Comparison of ENCODE assay signal across 1 cellular context in genomic region chr17:32302860-32303649, GRCh38.
A peak's percentile ranks its signal among the peaks of the same experiment; 100 is the strongest.
TF ChIP-seq lines count a peak whose summit lies in the region.

No MANE protein-coding gene starts in this region.

TF ChIP-seq in HepG2, 621 proteins besides CTCF, POLR2A, EP300 and RAD21 (continued from another document):
- TF ChIP-seq ATF5 (CRISPR knock-in tag; IDR thresholded peaks at IDR 0.05; ENCODE audit: low read depth) (no peak), HOXA7 (CRISPR knock-in tag; IDR thresholded peaks at IDR 0.05) (no peak), ZNF33A (CRISPR knock-in tag; IDR thresholded peaks at IDR 0.05; ENCODE audit: borderline replicate concordance) (no peak), RELA (CRISPR knock-in tag; IDR thresholded peaks at IDR 0.05) (0 out of 2 replicates have a peak, but pooled peaks have one; percentile 48), AKAP8 (CRISPR knock-in tag; IDR thresholded peaks at IDR 0.05) (no peak), NFIC (IDR thresholded peaks at IDR 0.05; ENCODE audit: low read length) (peak; percentile 52; the same call in 1 of the 2 replicates), NFE2L1 (CRISPR knock-in tag; IDR thresholded peaks at IDR 0.05; ENCODE audit: borderline replicate concordance) (no peak), ONECUT2 (CRISPR knock-in tag; IDR thresholded peaks at IDR 0.05) (no peak), ZNF691 (CRISPR knock-in tag; IDR thresholded peaks at IDR 0.05; ENCODE audit: borderline replicate concordance, low read depth) (peak; percentile 57; the same call in 1 of the 2 replicates), RFX3 (CRISPR knock-in tag; IDR thresholded peaks at IDR 0.05) (no peak), ZNF788 (CRISPR knock-in tag; IDR thresholded peaks at IDR 0.05; ENCODE audit: borderline replicate concordance) (peak; percentile 41; the same call in 1 of the 2 replicates), ZNF512 (CRISPR knock-in tag; IDR thresholded peaks at IDR 0.05) (no peak), ZNF331 (CRISPR knock-in tag; IDR thresholded peaks at IDR 0.05) (peak; percentile 59), ZNF644 (CRISPR knock-in tag; IDR thresholded peaks at IDR 0.05; ENCODE audit: low read depth) (peak; percentile 47; the same call in 1 of the 2 replicates), LCORL (IDR thresholded peaks at IDR 0.05) (no peak), LCORL (CRISPR knock-in tag; IDR thresholded peaks at IDR 0.05) (peak; percentile 89), ZNF205 (CRISPR knock-in tag; IDR thresholded peaks at IDR 0.05) (peak; percentile 79; the same call in 1 of the 2 replicates), MED8 (CRISPR knock-in tag; IDR thresholded peaks at IDR 0.05; ENCODE audit: insufficient replicate concordance) (peak; percentile 56), FOXP1 (IDR thresholded peaks at IDR 0.05) (no peak), FOXP1 (CRISPR knock-in tag; IDR thresholded peaks at IDR 0.05) (peak; percentile 40; the same call in 1 of the 2 replicates), SALL1 (CRISPR knock-in tag; IDR thresholded peaks at IDR 0.05) (peak; percentile 91), PITX1 (CRISPR knock-in tag; IDR thresholded peaks at IDR 0.05) (peak; percentile 81)
